In the genomic region with DNA sequence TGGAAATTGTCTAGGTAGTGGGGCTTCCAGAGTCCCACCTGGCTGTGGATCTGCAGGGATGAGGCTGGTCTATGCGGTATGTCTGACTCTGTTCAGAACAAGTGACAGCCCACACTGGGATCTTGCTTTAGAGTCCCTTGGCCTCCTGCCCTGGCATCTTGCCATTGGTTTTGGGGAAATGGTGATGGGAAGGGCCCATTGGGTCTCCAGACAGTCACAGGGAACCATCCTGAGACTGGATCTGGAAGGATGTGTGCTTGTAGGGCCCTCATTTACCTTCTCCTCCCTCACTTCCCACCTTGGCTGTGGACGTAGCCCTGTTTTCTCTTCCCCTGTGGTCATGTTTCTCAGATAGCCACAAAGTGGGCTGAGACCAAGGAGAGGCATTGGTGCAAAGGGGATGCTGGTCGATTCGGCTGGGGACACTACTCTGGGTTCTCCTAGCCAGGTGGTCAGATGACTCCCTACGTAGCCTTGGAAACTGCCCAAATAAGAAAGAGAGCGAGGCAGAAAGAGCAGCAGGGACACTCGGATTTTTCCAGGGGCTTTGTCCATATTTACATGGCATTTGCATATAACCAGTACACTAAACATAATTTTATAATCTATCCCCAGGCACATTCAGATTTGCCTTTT, we compare ENCODE assay signal across 16 cellular contexts. TPM values are rescaled to one million over a fixed set of nuclear protein-coding genes. Genes with fewer than 3 reads are reported as not detected.
A peak's percentile ranks its signal among the peaks of the same experiment; 100 is the strongest.
DNase-seq lines count a peak whose midpoint lies in the region; ATAC-seq and TF ChIP-seq lines count a peak whose summit lies in the region.
"Had no signal": no experiment of that assay in that cellular context is flagged by ENCODE, and none has a peak within 500 bp of the region (broad histone marks: within the 10 kb centered on the region; RNA-seq: fewer than 3 reads in every experiment).

No MANE protein-coding gene starts in this region.

- no peaks in the 10 kb centered on the region for H3K36me3 Mint-ChIP-seq in effector memory CD8-positive, alpha-beta T cell (ENCODE audit: insufficient read depth)

- no peak for DNase-seq in Panc1 (ENCODE audit: low read depth, low spot score)
- DNase-seq in effector memory CD8-positive, alpha-beta T cell: no peak
- DNase-seq in foreskin fibroblast: no peak
- no peak for DNase-seq in NCI-H146 treated with DMSO at 0.1 percent for 48 hours (lab: John Stamatoyannopoulos, UW; ENCODE audit: unreplicated experiment)
- DNase-seq: COR-L47; NCI-H226; stimulated activated CD4-positive, alpha-beta T cell treated with anti-CD3 and anti-CD28 coated beads, Interleukin-4, amount 100 ng/mL, for 24 hours had no signal

- H3K36me3 ChIP-seq in Panc1 (ENCODE audit: control insufficient read depth, insufficient read depth, low read length): no peaks in the 10 kb centered on the region
- H3K36me3 ChIP-seq in muscle layer of colon (ENCODE audit: insufficient read depth, low read length): no peaks in the 10 kb centered on the region

- ATAC-seq in Panc1 (no peak), GM19328 (IDR thresholded peaks at IDR 0.05; ENCODE audit: unreplicated experiment) (no peak), HG02884 (IDR thresholded peaks at IDR 0.05; ENCODE audit: unreplicated experiment) (no peak)
- ATAC-seq in effector memory CD8-positive, alpha-beta T cell (replicated peaks): peak; percentile 6
- ATAC-seq: HCT116, K562 had no signal

- TF ChIP-seq CTCF in Panc1 (IDR thresholded peaks at IDR 0.05) (no peak), foreskin fibroblast (IDR thresholded peaks at IDR 0.05; ENCODE audit: low read depth, low read length) (no peak)

- no TSS peak for BruUV-seq in Panc1 (replicated peaks; lab: Mats Ljungman, UMichigan)

- peaks cover 26 to 60% of the 10 kb centered on the region in 2 donors for H3K4me1 Mint-ChIP-seq in effector memory CD8-positive, alpha-beta T cell (ENCODE audit: low read depth in 2 of 2)

- intact Hi-C loops in Panc1 (cut with micrococcal nuclease; ENCODE audit: unreplicated experiment): no loop called here

- POLR2A ChIA-PET in Panc1 (lab: Charles Lee): no interaction called here

- no peaks in the 10 kb centered on the region for H3K27me3 Mint-ChIP-seq in effector memory CD8-positive, alpha-beta T cell
- H3K27me3 Mint-ChIP-seq: type B pancreatic cell had no signal

- in situ Hi-C loops in Panc1 (cut with HindIII; ENCODE audit: low pct_unique_long_range_greater_than_20kb, low sequenced_read_pairs): no loop called here

- peak overlapping the region; percentile 11 to 14 for H3K4me3 Mint-ChIP-seq in effector memory CD8-positive, alpha-beta T cell

- CTCF ChIA-PET in Panc1 (lab: Charles Lee): no interaction called here

- H3K27ac Mint-ChIP-seq in effector memory CD8-positive, alpha-beta T cell: peak overlapping the region; percentile 75 to 89

- H3K27me3 ChIP-seq in Panc1 (ENCODE audit: control insufficient read depth, insufficient read depth, low read length): no peaks in the 10 kb centered on the region
- no peaks in the 10 kb centered on the region for H3K27me3 ChIP-seq in muscle layer of colon (ENCODE audit: control insufficient read depth in 1 of 2, insufficient read depth in 2 of 2, low read length in 2 of 2)

- peak overlapping the region; percentile 51 for H3K9ac ChIP-seq in muscle layer of colon (ENCODE audit: low read length)

- H3K4me1 ChIP-seq in Panc1 (ENCODE audit: control insufficient read depth, insufficient read depth, low read length) (peaks cover 46% of the 10 kb centered on the region), muscle layer of colon (ENCODE audit: insufficient read depth, low read length) (peaks cover 88% of the 10 kb centered on the region)

- no peaks in the 10 kb centered on the region for H3K9me3 Mint-ChIP-seq in effector memory CD8-positive, alpha-beta T cell
- H3K9me3 Mint-ChIP-seq: neural crest cell, type B pancreatic cell had no signal

- H3K9me3 ChIP-seq in Panc1 (ENCODE audit: control insufficient read depth, insufficient read depth, low read depth, low read length): no peaks in the 10 kb centered on the region
- H3K9me3 ChIP-seq in muscle layer of colon (ENCODE audit: low read length): no peaks in the 10 kb centered on the region

- H3K27ac ChIP-seq in Panc1 (ENCODE audit: low read length): peak overlapping the region; percentile 41; the same call in 1 of the 2 replicates
- H3K27ac ChIP-seq in muscle layer of colon (ENCODE audit: low read depth, low read length): peak overlapping the region; percentile 86
- H3K27ac ChIP-seq in temporal lobe (ENCODE audit: low read depth, low read length): peak overlapping the region; percentile 66
- H3K27ac ChIP-seq: SK-N-MC had no signal

- H3K4me3 ChIP-seq in Panc1 (ENCODE audit: low read depth in 2 of 2, low read length in 2 of 2) (no peak overlapping the region), muscle layer of colon (ENCODE audit: low read depth in 1 of 2, low read length in 2 of 2) (peak overlapping the region in 1 of 2 donors; percentile 47), foreskin fibroblast (ENCODE audit: low read depth in 1 of 2, low read length in 2 of 2) (no peak overlapping the region)
- H3K4me3 ChIP-seq: K562, SK-N-MC had no signal

RNA-seq across cellular contexts. Expression of a gene that starts 15.1 kb away (rescaled TPM):
- total RNA-seq in Panc1 (2021; ENCODE audit: unreplicated experiment) (53.0 TPM), temporal lobe (2.2 TPM)
- 60.8 TPM for polyA plus RNA-seq in Panc1 (2012; ENCODE audit: insufficient read length)

Comparison
In these comparisons a context has a peak if more than half of its experiments do, and no peak if none do; other contexts are left out.
1. RNA of a gene that starts 15.1 kb away (total RNA-seq): 53.0 TPM in Panc1 (single experiment); 2.2 TPM in temporal lobe (single experiment); every median in the first group is over 10 times any median in the second.
2. Peak in every context shown above with its lines, with median percentiles within 50 percentile points of each other: H3K27ac ChIP-seq.